ENCODE assay signal across 21 cellular contexts in the genomic region with DNA sequence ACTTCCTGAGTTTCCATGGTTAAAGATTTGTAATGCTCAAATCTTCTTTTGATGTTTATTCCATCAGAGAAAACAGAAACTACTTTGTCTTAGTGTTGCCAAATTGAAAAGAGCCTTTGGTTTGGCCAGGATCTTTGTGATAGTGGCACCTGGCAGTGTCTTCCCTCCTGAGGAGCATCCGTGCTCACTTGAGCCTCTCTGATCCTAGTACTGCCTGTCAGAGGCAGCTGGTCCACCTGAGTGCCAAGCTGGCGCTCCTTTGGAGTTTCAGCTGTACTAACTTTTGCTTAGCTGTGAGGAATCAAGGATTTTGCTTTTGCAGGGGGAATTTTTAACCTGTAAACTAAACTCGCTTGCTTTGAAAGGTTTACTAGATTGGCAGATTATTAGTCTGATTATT.
"Had no signal": no experiment of that assay in that cellular context is flagged by ENCODE, and none has a peak within 500 bp of the region (broad histone marks: within the 10 kb centered on the region; RNA-seq: fewer than 3 reads in every experiment).

No MANE protein-coding gene starts in this region.

- H3K4me1 ChIP-seq: Peyer's patch, SJSA1 had no signal

- H3K9me3 ChIP-seq: Peyer's patch, SJSA1 had no signal

- DNase-seq: activated B cell treated with CpG ODN at 0.5 μM for 24 hours; activated CD4-positive, alpha-beta T cell treated with anti-CD3 and anti-CD28 coated beads for 1 hour; activated CD4-positive, alpha-beta T cell treated with anti-CD3 and anti-CD28 coated beads, Interleukin-2, amount 10 ng/mL, durations not matched to agents 24 days and 14 days; activated CD4-positive, alpha-beta T cell treated with anti-CD3 and anti-CD28 coated beads, Interleukin-2, amount 50 U/mL, for 48 hours; activated CD8-positive, alpha-beta memory T cell treated with anti-CD3 and anti-CD28 coated beads, Interleukin-2, amount 10 ng/mL, durations not matched to agents 7 days and 5 days; activated gamma-delta T cell; activated naive CD4-positive, alpha-beta T cell treated with anti-CD3 and anti-CD28 coated beads for 36 hours; activated T-cell treated with anti-CD3 and anti-CD28 coated beads, Interleukin-2, amount 50 U/mL, for 48 hours; amygdala; KG1; NCI-H1092; NCI-H1417; NCI-H1930; NCI-H2107; NCI-H345; NCI-H510A; NCI-H526 treated with DMSO at 0.1 percent for 48 hours; OCI-M1; Peyer's patch; SHP77 had no signal

- H3K27ac ChIP-seq: Peyer's patch, SJSA1 had no signal

- H3K36me3 ChIP-seq: Peyer's patch had no signal

- H3K27me3 ChIP-seq: Peyer's patch, SJSA1 had no signal

- H3K4me3 ChIP-seq: Peyer's patch, SJSA1 had no signal
